1 cellular context compared by ENCODE assay signal in the genomic region with DNA sequence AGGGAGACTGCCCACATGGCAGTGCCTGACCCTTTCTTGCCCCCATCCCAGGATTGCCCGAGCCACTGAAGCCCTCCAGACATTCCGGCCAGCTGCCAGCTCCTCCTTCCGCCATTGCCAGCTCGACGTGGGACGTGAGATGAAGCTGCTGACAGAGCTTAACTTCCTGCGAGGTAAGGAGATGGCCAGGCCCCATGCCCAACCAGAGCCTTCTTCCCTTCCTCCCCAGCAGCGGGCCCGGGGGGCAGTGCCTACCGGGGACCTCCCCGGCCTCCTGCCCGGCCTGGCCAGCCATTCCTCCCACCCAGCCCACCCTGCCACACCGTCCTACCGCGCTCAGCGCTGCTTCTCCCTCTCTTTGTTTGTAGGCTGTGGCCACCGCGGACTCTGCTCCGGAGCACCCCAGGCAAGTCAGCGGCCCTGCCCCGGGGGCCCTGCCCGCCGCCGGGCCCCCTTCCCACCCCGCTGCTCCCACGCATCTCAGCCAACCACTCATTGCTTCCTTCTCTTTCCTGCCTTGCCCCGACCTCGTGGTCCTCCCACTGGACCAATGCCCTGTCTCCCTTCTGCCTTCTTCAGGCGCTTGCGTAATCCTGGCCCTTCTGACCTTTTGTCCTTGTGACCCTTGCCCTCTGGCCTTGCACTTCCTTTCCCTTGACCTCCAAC.
TF ChIP-seq lines count a peak whose summit lies in the region.

No MANE protein-coding gene starts in this region.

TF ChIP-seq in K562, 482 proteins besides CTCF, POLR2A, EP300 and RAD21 (continues in another document):
- no peak for TF ChIP-seq TAF9B (IDR thresholded peaks at IDR 0.05; ENCODE audit: partially characterized antibody)
- TF ChIP-seq ZNF830 (CRISPR knock-in tag; IDR thresholded peaks at IDR 0.05), result no peak
- no peak for TF ChIP-seq ZNF583 (CRISPR knock-in tag; IDR thresholded peaks at IDR 0.05)
- peak; percentile 29; the same call in 1 of the 2 replicates for TF ChIP-seq ZBTB7A (IDR thresholded peaks at IDR 0.05; ENCODE audit: borderline replicate concordance, control insufficient read depth, low read depth, low read length)
- TF ChIP-seq ESRRA (IDR thresholded peaks at IDR 0.05; ENCODE audit: borderline replicate concordance, low read depth), result peak; percentile 96
- TF ChIP-seq, protein P1, sequence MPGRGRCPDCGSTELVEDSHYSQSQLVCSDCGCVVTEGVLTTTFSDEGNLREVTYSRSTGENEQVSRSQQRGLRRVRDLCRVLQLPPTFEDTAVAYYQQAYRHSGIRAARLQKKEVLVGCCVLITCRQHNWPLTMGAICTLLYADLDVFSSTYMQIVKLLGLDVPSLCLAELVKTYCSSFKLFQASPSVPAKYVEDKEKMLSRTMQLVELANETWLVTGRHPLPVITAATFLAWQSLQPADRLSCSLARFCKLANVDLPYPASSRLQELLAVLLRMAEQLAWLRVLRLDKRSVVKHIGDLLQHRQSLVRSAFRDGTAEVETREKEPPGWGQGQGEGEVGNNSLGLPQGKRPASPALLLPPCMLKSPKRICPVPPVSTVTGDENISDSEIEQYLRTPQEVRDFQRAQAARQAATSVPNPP (IDR thresholded peaks at IDR 0.05; ENCODE audit: borderline replicate concordance, insufficient read depth, insufficient read length), result no peak
- TF ChIP-seq, protein P2, sequence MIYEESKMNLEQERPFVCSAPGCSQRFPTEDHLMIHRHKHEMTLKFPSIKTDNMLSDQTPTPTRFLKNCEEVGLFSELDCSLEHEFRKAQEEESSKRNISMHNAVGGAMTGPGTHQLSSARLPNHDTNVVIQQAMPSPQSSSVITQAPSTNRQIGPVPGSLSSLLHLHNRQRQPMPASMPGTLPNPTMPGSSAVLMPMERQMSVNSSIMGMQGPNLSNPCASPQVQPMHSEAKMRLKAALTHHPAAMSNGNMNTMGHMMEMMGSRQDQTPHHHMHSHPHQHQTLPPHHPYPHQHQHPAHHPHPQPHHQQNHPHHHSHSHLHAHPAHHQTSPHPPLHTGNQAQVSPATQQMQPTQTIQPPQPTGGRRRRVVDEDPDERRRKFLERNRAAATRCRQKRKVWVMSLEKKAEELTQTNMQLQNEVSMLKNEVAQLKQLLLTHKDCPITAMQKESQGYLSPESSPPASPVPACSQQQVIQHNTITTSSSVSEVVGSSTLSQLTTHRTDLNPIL (CRISPR knock-in tag; IDR thresholded peaks at IDR 0.05), result no peak
- no peak for TF ChIP-seq BRCA1 (IDR thresholded peaks at IDR 0.05)
- TF ChIP-seq BRCA1 (CRISPR knock-in tag; IDR thresholded peaks at IDR 0.05), result no peak
- no peak for TF ChIP-seq BDP1 (IDR thresholded peaks at IDR 0.05; ENCODE audit: insufficient read depth, insufficient read length)
- no peak for TF ChIP-seq ERF (CRISPR knock-in tag; IDR thresholded peaks at IDR 0.05)
- TF ChIP-seq, protein P3, sequence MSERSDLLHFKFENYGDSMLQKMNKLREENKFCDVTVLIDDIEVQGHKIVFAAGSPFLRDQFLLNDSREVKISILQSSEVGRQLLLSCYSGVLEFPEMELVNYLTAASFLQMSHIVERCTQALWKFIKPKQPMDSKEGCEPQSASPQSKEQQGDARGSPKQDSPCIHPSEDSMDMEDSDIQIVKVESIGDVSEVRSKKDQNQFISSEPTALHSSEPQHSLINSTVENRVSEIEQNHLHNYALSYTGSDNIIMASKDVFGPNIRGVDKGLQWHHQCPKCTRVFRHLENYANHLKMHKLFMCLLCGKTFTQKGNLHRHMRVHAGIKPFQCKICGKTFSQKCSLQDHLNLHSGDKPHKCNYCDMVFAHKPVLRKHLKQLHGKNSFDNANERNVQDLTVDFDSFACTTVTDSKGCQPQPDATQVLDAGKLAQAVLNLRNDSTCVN (CRISPR knock-in tag; IDR thresholded peaks at IDR 0.05), result no peak
- no peak for TF ChIP-seq CBX8 (IDR thresholded peaks at IDR 0.05; ENCODE audit: borderline replicate concordance, extremely low read depth, low read depth, low read length, poor library complexity, severe bottlenecking)
- TF ChIP-seq, protein P4, sequence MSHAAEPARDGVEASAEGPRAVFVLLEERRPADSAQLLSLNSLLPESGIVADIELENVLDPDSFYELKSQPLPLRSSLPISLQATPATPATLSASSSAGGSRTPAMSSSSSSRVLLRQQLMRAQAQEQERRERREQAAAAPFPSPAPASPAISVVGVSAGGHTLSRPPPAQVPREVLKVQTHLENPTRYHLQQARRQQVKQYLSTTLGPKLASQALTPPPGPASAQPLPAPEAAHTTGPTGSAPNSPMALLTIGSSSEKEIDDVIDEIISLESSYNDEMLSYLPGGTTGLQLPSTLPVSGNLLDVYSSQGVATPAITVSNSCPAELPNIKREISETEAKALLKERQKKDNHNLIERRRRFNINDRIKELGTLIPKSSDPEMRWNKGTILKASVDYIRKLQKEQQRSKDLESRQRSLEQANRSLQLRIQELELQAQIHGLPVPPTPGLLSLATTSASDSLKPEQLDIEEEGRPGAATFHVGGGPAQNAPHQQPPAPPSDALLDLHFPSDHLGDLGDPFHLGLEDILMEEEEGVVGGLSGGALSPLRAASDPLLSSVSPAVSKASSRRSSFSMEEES (CRISPR knock-in tag; IDR thresholded peaks at IDR 0.05), result no peak
- TF ChIP-seq ZKSCAN1 (IDR thresholded peaks at IDR 0.05; ENCODE audit: low read depth, low read length), result no peak
- TF ChIP-seq NR2C2 (CRISPR knock-in tag; IDR thresholded peaks at IDR 0.05), result peak; percentile 89
- peak; percentile 93 for TF ChIP-seq NR2C2 (tag; IDR thresholded peaks at IDR 0.05)
- peak; percentile 38; the same call in 1 of the 2 replicates for TF ChIP-seq GABPA (tag; conservative IDR thresholded peaks at IDR 0.05; ENCODE audit: low read depth)
- TF ChIP-seq, protein P5, sequence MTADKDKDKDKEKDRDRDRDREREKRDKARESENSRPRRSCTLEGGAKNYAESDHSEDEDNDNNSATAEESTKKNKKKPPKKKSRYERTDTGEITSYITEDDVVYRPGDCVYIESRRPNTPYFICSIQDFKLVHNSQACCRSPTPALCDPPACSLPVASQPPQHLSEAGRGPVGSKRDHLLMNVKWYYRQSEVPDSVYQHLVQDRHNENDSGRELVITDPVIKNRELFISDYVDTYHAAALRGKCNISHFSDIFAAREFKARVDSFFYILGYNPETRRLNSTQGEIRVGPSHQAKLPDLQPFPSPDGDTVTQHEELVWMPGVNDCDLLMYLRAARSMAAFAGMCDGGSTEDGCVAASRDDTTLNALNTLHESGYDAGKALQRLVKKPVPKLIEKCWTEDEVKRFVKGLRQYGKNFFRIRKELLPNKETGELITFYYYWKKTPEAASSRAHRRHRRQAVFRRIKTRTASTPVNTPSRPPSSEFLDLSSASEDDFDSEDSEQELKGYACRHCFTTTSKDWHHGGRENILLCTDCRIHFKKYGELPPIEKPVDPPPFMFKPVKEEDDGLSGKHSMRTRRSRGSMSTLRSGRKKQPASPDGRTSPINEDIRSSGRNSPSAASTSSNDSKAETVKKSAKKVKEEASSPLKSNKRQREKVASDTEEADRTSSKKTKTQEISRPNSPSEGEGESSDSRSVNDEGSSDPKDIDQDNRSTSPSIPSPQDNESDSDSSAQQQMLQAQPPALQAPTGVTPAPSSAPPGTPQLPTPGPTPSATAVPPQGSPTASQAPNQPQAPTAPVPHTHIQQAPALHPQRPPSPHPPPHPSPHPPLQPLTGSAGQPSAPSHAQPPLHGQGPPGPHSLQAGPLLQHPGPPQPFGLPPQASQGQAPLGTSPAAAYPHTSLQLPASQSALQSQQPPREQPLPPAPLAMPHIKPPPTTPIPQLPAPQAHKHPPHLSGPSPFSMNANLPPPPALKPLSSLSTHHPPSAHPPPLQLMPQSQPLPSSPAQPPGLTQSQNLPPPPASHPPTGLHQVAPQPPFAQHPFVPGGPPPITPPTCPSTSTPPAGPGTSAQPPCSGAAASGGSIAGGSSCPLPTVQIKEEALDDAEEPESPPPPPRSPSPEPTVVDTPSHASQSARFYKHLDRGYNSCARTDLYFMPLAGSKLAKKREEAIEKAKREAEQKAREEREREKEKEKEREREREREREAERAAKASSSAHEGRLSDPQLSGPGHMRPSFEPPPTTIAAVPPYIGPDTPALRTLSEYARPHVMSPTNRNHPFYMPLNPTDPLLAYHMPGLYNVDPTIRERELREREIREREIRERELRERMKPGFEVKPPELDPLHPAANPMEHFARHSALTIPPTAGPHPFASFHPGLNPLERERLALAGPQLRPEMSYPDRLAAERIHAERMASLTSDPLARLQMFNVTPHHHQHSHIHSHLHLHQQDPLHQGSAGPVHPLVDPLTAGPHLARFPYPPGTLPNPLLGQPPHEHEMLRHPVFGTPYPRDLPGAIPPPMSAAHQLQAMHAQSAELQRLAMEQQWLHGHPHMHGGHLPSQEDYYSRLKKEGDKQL (CRISPR knock-in tag; IDR thresholded peaks at IDR 0.05; ENCODE audit: borderline replicate concordance), result no peak
- peak; percentile 17 for TF ChIP-seq DACH1 (IDR thresholded peaks at IDR 0.05; ENCODE audit: partially characterized antibody)
- TF ChIP-seq POLR3G (IDR thresholded peaks at IDR 0.05; ENCODE audit: extremely low read depth, insufficient read length, insufficient replicate concordance), result no peak
- TF ChIP-seq, protein P6, sequence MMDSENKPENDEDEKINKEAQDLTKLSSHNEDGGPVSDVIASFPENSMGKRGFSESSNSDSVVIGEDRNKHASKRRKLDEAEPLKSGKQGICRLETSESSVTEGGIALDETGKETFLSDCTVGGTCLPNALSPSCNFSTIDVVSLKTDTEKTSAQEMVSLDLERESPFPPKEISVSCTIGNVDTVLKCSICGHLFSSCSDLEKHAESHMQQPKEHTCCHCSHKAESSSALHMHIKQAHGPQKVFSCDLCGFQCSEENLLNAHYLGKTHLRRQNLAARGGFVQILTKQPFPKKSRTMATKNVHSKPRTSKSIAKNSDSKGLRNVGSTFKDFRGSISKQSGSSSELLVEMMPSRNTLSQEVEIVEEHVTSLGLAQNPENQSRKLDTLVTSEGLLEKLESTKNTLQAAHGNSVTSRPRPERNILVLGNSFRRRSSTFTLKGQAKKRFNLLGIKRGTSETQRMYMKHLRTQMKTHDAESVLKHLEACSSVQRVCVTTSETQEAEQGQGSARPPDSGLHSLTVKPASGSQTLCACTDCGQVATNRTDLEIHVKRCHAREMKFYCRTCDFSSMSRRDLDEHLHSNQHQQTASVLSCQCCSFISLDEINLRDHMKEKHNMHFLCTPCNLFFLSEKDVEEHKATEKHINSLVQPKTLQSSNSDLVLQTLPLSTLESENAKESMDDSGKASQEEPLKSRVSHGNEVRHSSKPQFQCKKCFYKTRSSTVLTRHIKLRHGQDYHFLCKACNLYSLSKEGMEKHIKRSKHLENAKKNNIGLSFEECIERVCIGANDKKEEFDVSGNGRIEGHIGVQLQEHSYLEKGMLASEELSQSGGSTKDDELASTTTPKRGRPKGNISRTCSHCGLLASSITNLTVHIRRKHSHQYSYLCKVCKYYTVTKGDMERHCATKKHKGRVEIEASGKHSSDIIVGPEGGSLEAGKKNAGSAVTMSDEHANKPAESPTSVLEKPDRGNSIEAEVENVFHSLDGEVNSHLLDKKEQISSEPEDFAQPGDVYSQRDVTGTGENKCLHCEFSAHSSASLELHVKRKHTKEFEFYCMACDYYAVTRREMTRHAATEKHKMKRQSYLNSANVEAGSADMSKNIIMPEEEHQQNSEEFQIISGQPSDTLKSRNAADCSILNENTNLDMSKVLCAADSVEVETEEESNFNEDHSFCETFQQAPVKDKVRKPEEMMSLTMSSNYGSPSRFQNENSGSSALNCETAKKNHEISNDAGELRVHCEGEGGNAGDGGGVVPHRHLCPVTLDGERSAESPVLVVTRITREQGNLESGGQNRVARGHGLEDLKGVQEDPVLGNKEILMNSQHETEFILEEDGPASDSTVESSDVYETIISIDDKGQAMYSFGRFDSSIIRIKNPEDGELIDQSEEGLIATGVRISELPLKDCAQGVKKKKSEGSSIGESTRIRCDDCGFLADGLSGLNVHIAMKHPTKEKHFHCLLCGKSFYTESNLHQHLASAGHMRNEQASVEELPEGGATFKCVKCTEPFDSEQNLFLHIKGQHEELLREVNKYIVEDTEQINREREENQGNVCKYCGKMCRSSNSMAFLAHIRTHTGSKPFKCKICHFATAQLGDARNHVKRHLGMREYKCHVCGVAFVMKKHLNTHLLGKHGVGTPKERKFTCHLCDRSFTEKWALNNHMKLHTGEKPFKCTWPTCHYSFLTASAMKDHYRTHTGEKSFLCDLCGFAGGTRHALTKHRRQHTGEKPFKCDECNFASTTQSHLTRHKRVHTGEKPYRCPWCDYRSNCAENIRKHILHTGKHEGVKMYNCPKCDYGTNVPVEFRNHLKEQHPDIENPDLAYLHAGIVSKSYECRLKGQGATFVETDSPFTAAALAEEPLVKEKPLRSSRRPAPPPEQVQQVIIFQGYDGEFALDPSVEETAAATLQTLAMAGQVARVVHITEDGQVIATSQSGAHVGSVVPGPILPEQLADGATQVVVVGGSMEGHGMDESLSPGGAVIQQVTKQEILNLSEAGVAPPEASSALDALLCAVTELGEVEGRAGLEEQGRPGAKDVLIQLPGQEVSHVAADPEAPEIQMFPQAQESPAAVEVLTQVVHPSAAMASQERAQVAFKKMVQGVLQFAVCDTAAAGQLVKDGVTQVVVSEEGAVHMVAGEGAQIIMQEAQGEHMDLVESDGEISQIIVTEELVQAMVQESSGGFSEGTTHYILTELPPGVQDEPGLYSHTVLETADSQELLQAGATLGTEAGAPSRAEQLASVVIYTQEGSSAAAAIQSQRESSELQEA (IDR thresholded peaks at IDR 0.05; ENCODE audit: low read depth), result no peak
- TF ChIP-seq, protein P7, sequence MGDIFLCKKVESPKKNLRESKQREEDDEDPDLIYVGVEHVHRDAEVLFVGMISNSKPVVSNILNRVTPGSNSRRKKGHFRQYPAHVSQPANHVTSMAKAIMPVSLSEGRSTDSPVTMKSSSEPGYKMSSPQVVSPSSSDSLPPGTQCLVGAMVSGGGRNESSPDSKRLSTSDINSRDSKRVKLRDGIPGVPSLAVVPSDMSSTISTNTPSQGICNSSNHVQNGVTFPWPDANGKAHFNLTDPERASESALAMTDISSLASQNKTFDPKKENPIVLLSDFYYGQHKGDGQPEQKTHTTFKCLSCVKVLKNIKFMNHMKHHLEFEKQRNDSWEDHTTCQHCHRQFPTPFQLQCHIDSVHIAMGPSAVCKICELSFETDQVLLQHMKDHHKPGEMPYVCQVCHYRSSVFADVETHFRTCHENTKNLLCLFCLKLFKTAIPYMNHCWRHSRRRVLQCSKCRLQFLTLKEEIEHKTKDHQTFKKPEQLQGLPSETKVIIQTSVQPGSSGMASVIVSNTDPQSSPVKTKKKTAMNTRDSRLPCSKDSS (IDR thresholded peaks at IDR 0.05; ENCODE audit: low read depth, partially characterized antibody), result no peak
- TF ChIP-seq, protein P8, sequence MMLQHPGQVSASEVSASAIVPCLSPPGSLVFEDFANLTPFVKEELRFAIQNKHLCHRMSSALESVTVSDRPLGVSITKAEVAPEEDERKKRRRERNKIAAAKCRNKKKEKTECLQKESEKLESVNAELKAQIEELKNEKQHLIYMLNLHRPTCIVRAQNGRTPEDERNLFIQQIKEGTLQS (IDR thresholded peaks at IDR 0.05), result peak; percentile 35; the same call in 1 of the 2 replicates
- TF ChIP-seq, protein P8 (CRISPR knock-in tag; conservative IDR thresholded peaks at IDR 0.05), result no peak
- peak; percentile 84 for TF ChIP-seq CEBPG (CRISPR knock-in tag; IDR thresholded peaks at IDR 0.05)
- peak; percentile 28 to 80; a peak in 2 of 4 replicates for TF ChIP-seq CEBPG (tag; conservative IDR thresholded peaks at IDR 0.05 in 1 of 2, IDR thresholded peaks at IDR 0.05 in 1 of 2)
